In genomic region chr5:115545065-115545882, GRCh38 we compare ENCODE assay signal across 8 cellular contexts. TPM values are rescaled to one million over a fixed set of nuclear protein-coding genes. Genes with fewer than 3 reads are reported as not detected.
DNase-seq lines count a peak whose midpoint lies in the region; ATAC-seq and TF ChIP-seq lines count a peak whose summit lies in the region.

No MANE protein-coding gene starts in this region.

- no peaks in the 10 kb centered on the region for H3K27me3 Mint-ChIP-seq in CD4-positive, alpha-beta T cell

- TF ChIP-seq CTCF in CD4-positive, alpha-beta T cell (IDR thresholded peaks at IDR 0.05), result no peak
- TF ChIP-seq CTCF in adrenal gland (IDR thresholded peaks at IDR 0.05), result no peak

- POLR2A ChIA-PET in CD4-positive, alpha-beta T cell (lab: Charles Lee), result interaction anchor here (0.6 to 3.2 kb wide), 15 partner anchors 9 to 540 kb away, joined by 3 to 33 read pairs (median 7); partner anchors contain the start of genes AP3S1, ATG12, CCDC112 and COMMD10

- WGBS in adrenal gland, 4 donors, result 55 to 66% (median 58%) methylated on average over 15 to 18 of the region's 18 CpGs
- WGBS in mesodermal cell (ENCODE audit: insufficient coverage in 2 of 2), 2 experiments, result 47 to 55% methylated on average over 8 to 13 of the region's 18 CpGs

- peaks cover 18 to 32% of the 10 kb centered on the region in 2 donors for H3K4me1 ChIP-seq in adrenal gland (replicated peaks in 1 of 2)
- no peaks in the 10 kb centered on the region for H3K4me1 ChIP-seq in mesodermal cell (ENCODE audit: control insufficient read depth, insufficient read depth, low read length, poor library complexity, severe bottlenecking)

- H3K27ac Mint-ChIP-seq in CD4-positive, alpha-beta T cell, result peak overlapping the region; percentile 98

- peaks cover 49% of the 10 kb centered on the region for H3K36me3 Mint-ChIP-seq in CD4-positive, alpha-beta T cell (ENCODE audit: low read depth)

- H3K36me3 ChIP-seq in adrenal gland (replicated peaks in 1 of 2) (peaks cover 0 to 10% of the 10 kb centered on the region in 2 donors), mesodermal cell (ENCODE audit: control insufficient read depth, insufficient read depth, low read length) (peaks cover 10% of the 10 kb centered on the region)

- H3K9me3 Mint-ChIP-seq in CD4-positive, alpha-beta T cell, result no peaks in the 10 kb centered on the region

- H3K4me3 Mint-ChIP-seq in CD4-positive, alpha-beta T cell, result peak overlapping the region; percentile 98

- peak overlapping the region; percentile 68 for H3K27ac ChIP-seq in CD4-positive, alpha-beta T cell (ENCODE audit: low read depth, low read length)
- H3K27ac ChIP-seq in adrenal gland, result peak overlapping the region in 3 of 5 donors; percentile 94 to 99 (median 97)
- H3K27ac ChIP-seq in mesodermal cell (ENCODE audit: low read depth, low read length, severe bottlenecking), result peak overlapping the region; percentile 70

- DNase-seq in CD4-positive, alpha-beta T cell, result no peak
- DNase-seq in adrenal gland, result no peak
- no peak for DNase-seq in mesenteric fat pad (ENCODE audit: low spot score)
- DNase-seq in stimulated activated CD8-positive, alpha-beta memory T cell treated with anti-CD3 and anti-CD28 coated beads, Interleukin-4, amount 100 ng/mL, for 48 hours, result no peak
- no peak for DNase-seq in cerebellum (ENCODE audit: low spot score)

- intact Hi-C loops in CD4-positive, alpha-beta T cell (cut with DNase I, micrococcal nuclease), result loop anchor here (2.0 to 10.0 kb wide), 7 partner anchors 42 to 542 kb away; partner anchors contain the start of genes AP3S1 (in 2 of the 2), ATG12 (in 2 of the 2), CCDC112 (in 1 of the 2) and COMMD10 (in 1 of the 2)
- intact Hi-C loops in adrenal gland (cut with DNase I), result no loop called here

- CTCF ChIA-PET in CD4-positive, alpha-beta T cell (lab: Charles Lee), result interaction anchor here (1.3 kb wide), 2 partner anchors 29 to 89 kb away, joined by 3 to 5 read pairs; no protein-coding TSS in a partner anchor

- no peak for TF ChIP-seq POLR2A in adrenal gland (IDR thresholded peaks at IDR 0.05)

- ATAC-seq in CD4-positive, alpha-beta T cell (ENCODE audit: poor library complexity), result no peak
- ATAC-seq in HG03135 (IDR thresholded peaks at IDR 0.05; ENCODE audit: unreplicated experiment) (peak; percentile 0), HG02798 (IDR thresholded peaks at IDR 0.05; ENCODE audit: poor library complexity, unreplicated experiment) (no peak)

- no peaks in the 10 kb centered on the region for H3K27me3 ChIP-seq in CD4-positive, alpha-beta T cell (ENCODE audit: control insufficient read depth, insufficient read depth, low read length)
- no peaks in the 10 kb centered on the region for H3K27me3 ChIP-seq in adrenal gland

- H3K4me1 Mint-ChIP-seq in CD4-positive, alpha-beta T cell (ENCODE audit: low read depth), result peaks cover 53% of the 10 kb centered on the region

- no peaks in the 10 kb centered on the region for H3K9me3 ChIP-seq in CD4-positive, alpha-beta T cell (ENCODE audit: control insufficient read depth, low read length)
- H3K9me3 ChIP-seq in adrenal gland (replicated peaks in 1 of 3), result peaks cover 0 to 14% (median 0%) of the 10 kb centered on the region in 3 donors
- H3K9me3 ChIP-seq in mesodermal cell (ENCODE audit: control insufficient read depth, low read length), result peaks cover 13% of the 10 kb centered on the region

- H3K4me3 ChIP-seq in adrenal gland, result peak overlapping the region in 1 of 4 donors; percentile 66
- H3K4me3 ChIP-seq in mesodermal cell (ENCODE audit: extremely low read depth, insufficient read depth, low read length, poor library complexity, severe bottlenecking), result peak overlapping the region; percentile 88

RNA-seq across cellular contexts. Expression of gene FEM1C, which starts 0.7 kb away (rescaled TPM):
- total RNA-seq in CD4-positive, alpha-beta T cell, result 10 to 100 TPM; 43.3 to 44.2 TPM
- total RNA-seq in adrenal gland (10 to 100 TPM in 6 of 8 donors, 1 to 10 TPM in 2; 5.1 to 14.7 (median 12.4) TPM), mesenteric fat pad (25.2 TPM), cerebellum (47.2 TPM)
- polyA plus RNA-seq in adrenal gland, result 10 to 100 TPM in 1 of 3 donors, 1 to 10 TPM in 2; 4.5 to 15.5 (median 5.8) TPM
- 12.3 TPM for polyA plus RNA-seq in mesodermal cell (2013, experiment 1 of 2)
- 12.3 TPM for polyA plus RNA-seq in mesodermal cell (2013, experiment 2 of 2)

RNA-seq across cellular contexts. Expression of gene TICAM2, which starts 57.0 kb away (rescaled TPM):
- under 1 TPM; 0.30 to 0.50 TPM for total RNA-seq in CD4-positive, alpha-beta T cell
- total RNA-seq in adrenal gland (1 to 10 TPM; 1.8 to 9.3 (median 4.5) TPM), mesenteric fat pad (6.3 TPM), cerebellum (0.82 TPM)
- 1 to 10 TPM; 2.3 to 2.7 (median 2.7) TPM for polyA plus RNA-seq in adrenal gland
- polyA plus RNA-seq in mesodermal cell (2013, experiment 1 of 2), result 0.15 TPM
- polyA plus RNA-seq in mesodermal cell (2013, experiment 2 of 2), result not detected

Comparison
In these comparisons a context has a peak if more than half of its experiments do, and no peak if none do; other contexts are left out.
1. intact Hi-C loops: an anchor here in CD4-positive, alpha-beta T cell (2.0 to 10.0 kb wide); none called in adrenal gland.